9 cellular contexts compared by ENCODE assay signal in the genomic region with DNA sequence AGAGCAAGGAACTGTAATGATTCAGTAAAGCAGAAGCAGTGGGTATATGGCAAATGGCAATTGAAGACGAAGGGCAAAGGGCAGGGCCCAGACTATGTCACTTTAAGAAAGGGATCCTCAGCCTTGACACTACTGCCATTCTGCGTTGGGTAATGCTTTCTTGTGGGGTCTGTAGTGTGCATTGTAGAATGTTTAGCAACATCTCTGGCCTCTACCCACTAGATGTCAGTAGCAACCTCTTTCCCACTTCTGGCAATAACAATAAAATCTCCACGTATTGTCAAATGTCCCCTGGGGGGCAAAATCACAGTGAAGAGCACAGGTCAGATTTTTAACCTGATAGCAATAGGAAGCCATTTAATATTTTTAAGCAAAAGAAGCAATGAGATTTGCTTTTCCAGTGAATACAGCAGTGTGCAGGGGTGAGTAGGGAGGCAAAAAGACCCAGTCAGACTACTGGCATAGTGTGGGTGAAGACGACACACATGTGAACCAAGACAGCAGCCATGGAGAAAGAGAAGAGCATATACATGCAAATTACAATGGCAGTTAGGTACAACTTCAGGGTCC.
DNase-seq lines count a peak whose midpoint lies in the region; ATAC-seq and TF ChIP-seq lines count a peak whose summit lies in the region.
"Had no signal": no experiment of that assay in that cellular context is flagged by ENCODE, and none has a peak within 500 bp of the region (broad histone marks: within the 10 kb centered on the region; RNA-seq: fewer than 3 reads in every experiment).

No MANE protein-coding gene starts in this region.

- H3K4me3 ChIP-seq in brain microvascular endothelial cell (ENCODE audit: low read depth, low read length): no peak overlapping the region
- no peak overlapping the region for H3K4me3 ChIP-seq in CD4-positive, alpha-beta memory T cell (ENCODE audit: low read length in 2 of 2)
- H3K4me3 ChIP-seq in body of pancreas: no peak overlapping the region

- H3K9me3 Mint-ChIP-seq in CD4-positive, alpha-beta memory T cell: no peaks in the 10 kb centered on the region

- DNase-seq in Daoy (ENCODE audit: low read depth) (peak; percentile 9), brain microvascular endothelial cell (peak; percentile 31), midbrain (lab: John Stamatoyannopoulos, UW) (peak; percentile 12), T1000 (lab: John Stamatoyannopoulos, UW) (no peak), body of pancreas (no peak)
- no peak for DNase-seq in CD4-positive, alpha-beta memory T cell
- DNase-seq: right cardiac atrium had no signal

- intact Hi-C loops in CD4-positive, alpha-beta memory T cell (cut with micrococcal nuclease): no loop called here
- intact Hi-C loops in body of pancreas (cut with DNase I): no loop called here

- H3K36me3 Mint-ChIP-seq in CD4-positive, alpha-beta memory T cell: peaks cover 56 to 60% of the 10 kb centered on the region in 2 donors

- 60 to 62% methylated on average over 4 of the region's 4 CpGs for WGBS in body of pancreas, 2 donors

- no peak for TF ChIP-seq POLR2A in body of pancreas (IDR thresholded peaks at IDR 0.05)

- ATAC-seq in GM21423 (IDR thresholded peaks at IDR 0.05; ENCODE audit: unreplicated experiment) (no peak), body of pancreas (no peak)

- CTCF ChIA-PET in CD4-positive, alpha-beta memory T cell (lab: Charles Lee; ENCODE audit: partially characterized antibody): no interaction called here

- in situ Hi-C loops in brain microvascular endothelial cell (cut with HindIII; ENCODE audit: low pct_ligation_motif_present, low sequenced_read_pairs): no loop called here

- no peaks in the 10 kb centered on the region for H3K27me3 Mint-ChIP-seq in CD4-positive, alpha-beta memory T cell

- H3K9me3 ChIP-seq in CD4-positive, alpha-beta memory T cell (ENCODE audit: control insufficient read depth in 1 of 2, low read length in 2 of 2): no peaks in the 10 kb centered on the region
- no peaks in the 10 kb centered on the region for H3K9me3 ChIP-seq in body of pancreas

- H3K27ac ChIP-seq in brain microvascular endothelial cell (no peak overlapping the region), body of pancreas (no peak overlapping the region)
- H3K27ac ChIP-seq in CD4-positive, alpha-beta memory T cell (ENCODE audit: low read depth, low read length): no peak overlapping the region

- no peak overlapping the region for H3K4me3 Mint-ChIP-seq in CD4-positive, alpha-beta memory T cell

- H3K27me3 ChIP-seq in brain microvascular endothelial cell (replicated peaks): no peaks in the 10 kb centered on the region
- H3K27me3 ChIP-seq in CD4-positive, alpha-beta memory T cell (ENCODE audit: insufficient read depth, low read length): no peaks in the 10 kb centered on the region
- H3K27me3 ChIP-seq in body of pancreas: no peaks in the 10 kb centered on the region

- POLR2A ChIA-PET in CD4-positive, alpha-beta memory T cell (lab: Charles Lee; ENCODE audit: partially characterized antibody): no interaction called here

- H3K4me1 ChIP-seq in CD4-positive, alpha-beta memory T cell (ENCODE audit: insufficient read depth, low read length): no peaks in the 10 kb centered on the region
- no peaks in the 10 kb centered on the region for H3K4me1 ChIP-seq in body of pancreas

- H3K36me3 ChIP-seq in brain microvascular endothelial cell (replicated peaks): no peaks in the 10 kb centered on the region
- no peaks in the 10 kb centered on the region for H3K36me3 ChIP-seq in CD4-positive, alpha-beta memory T cell (ENCODE audit: insufficient read depth, low read length)
- H3K36me3 ChIP-seq in body of pancreas (replicated peaks in 1 of 2; ENCODE audit: insufficient read depth in 1 of 2, low read depth in 2 of 2): no peaks in the 10 kb centered on the region

- peak overlapping the region in 2 of 7 donors; percentile 77 to 80 for H3K27ac Mint-ChIP-seq in CD4-positive, alpha-beta memory T cell

- TF ChIP-seq CTCF in LNCAP (IDR thresholded peaks at IDR 0.05) (peak; percentile 70), brain microvascular endothelial cell (IDR thresholded peaks at IDR 0.05; ENCODE audit: low read depth, low read length, missing control alignments) (peak; percentile 72), body of pancreas (IDR thresholded peaks at IDR 0.05) (peak in 2 of 7 experiments; percentile 20 to 32)

- H3K4me1 Mint-ChIP-seq in CD4-positive, alpha-beta memory T cell: peaks cover 0 to 6% (median 3%) of the 10 kb centered on the region in 4 donors

Comparison
In these comparisons a context has a peak if more than half of its experiments do, and no peak if none do; other contexts are left out.
1. DNase-seq: peak in Daoy (single experiment), brain microvascular endothelial cell (single experiment) and midbrain (single experiment); none in CD4-positive, alpha-beta memory T cell (0 of 5), T1000 (single experiment) and body of pancreas (0 of 4).